ENCODE assay signal across 13 cellular contexts in the genomic region with DNA sequence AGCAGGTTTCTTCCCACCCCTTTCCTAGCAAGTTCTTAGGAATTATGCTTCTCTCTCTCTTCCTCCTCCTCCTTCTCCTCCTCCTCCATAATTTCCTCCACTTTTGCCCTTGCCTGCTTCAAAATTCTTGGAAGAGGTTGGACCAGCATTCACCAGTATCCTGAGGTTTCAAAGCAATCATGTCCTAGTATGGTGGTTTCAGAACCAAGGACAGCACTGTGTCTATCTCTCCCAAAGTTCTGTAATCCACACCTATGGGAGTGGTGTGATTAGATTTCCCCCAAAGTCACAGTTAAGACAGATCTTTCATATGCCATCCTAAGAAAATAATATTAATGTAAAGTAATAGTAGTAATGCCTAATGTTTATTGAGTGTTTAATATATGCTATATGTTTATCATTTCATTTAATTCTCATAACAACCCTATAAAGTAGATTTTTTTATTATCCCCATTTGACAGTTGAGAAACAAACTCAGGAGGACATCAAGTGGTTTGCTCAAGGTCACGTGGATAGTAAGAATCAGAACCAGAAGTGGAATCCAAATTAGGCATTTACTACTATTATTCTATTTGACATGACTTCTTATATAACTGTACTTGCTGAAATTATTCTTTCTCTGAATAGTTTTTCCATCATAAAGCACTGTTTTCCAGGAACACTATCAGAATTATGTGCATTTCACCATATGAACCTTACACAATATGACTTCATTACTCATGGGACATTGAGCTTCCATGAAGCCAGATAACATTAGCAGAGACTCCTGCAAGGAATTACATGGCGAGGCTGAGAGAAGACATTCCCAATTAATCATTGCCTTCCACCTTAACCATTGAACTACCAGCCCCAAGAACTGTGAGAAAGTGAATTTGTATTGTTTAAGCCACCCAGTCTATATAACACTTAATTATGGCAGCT.
DNase-seq lines count a peak whose midpoint lies in the region; ATAC-seq and TF ChIP-seq lines count a peak whose summit lies in the region.
"Had no signal": no experiment of that assay in that cellular context is flagged by ENCODE, and none has a peak within 500 bp of the region (broad histone marks: within the 10 kb centered on the region; RNA-seq: fewer than 3 reads in every experiment).

No MANE protein-coding gene starts in this region.

- no peak for TF ChIP-seq CTCF in NB4 (IDR thresholded peaks at IDR 0.05; ENCODE audit: low read depth, low read length)

- no peak for TF ChIP-seq POLR2A in NB4 (IDR thresholded peaks at IDR 0.05; ENCODE audit: extremely low read depth, insufficient read length)

- in situ Hi-C loops in T47D (cut with HindIII; ENCODE audit: low pct_unique_long_range_greater_than_20kb, low sequenced_read_pairs) = no loop called here

- intact Hi-C loops in head of caudate nucleus (cut with DNase I) = loop anchor here (5.0 kb wide), 1 partner anchor 116 kb away; no protein-coding TSS in a partner anchor

- H3K4me3 ChIP-seq in NB4 (ENCODE audit: low read depth, low read length) = no peak overlapping the region
- H3K4me3 ChIP-seq: esophagus squamous epithelium had no signal

- ATAC-seq in HG03095 (IDR thresholded peaks at IDR 0.05; ENCODE audit: unreplicated experiment) = no peak
- ATAC-seq: stimulated activated effector memory CD8-positive, alpha-beta T cell treated with anti-CD3 and anti-CD28 coated beads, Interleukin-12 subunit alpha, Interleukin-12 subunit beta, amount 100 ng/mL, for 72 hours had no signal

- DNase-seq in AG20443 (ENCODE audit: low spot score) = peak; percentile 18
- DNase-seq in NB4 (ENCODE audit: low read depth) = peak; percentile 22
- peak; percentile 39 to 73 for DNase-seq in T47D (ENCODE audit: low read depth in 1 of 2, low spot score in 1 of 2)
- DNase-seq in kidney glomerular epithelial cell (lab: John Stamatoyannopoulos, UW) = peak; percentile 6
- no peak for DNase-seq in SIG-M5 treated with dmso at 0.1 percent for 504 hours (lab: John Stamatoyannopoulos, UW; ENCODE audit: unreplicated experiment)
- DNase-seq in GF-D8 (lab: John Stamatoyannopoulos, UW) = no peak
- no peak for DNase-seq in head of caudate nucleus
- DNase-seq: DMS53, esophagus squamous epithelium, NCI-H1048, T1000 had no signal

Comparison
In these comparisons a context has a peak if more than half of its experiments do, and no peak if none do; other contexts are left out.
1. DNase-seq: peak in AG20443 (single experiment), NB4 (single experiment), T47D (2 of 2) and kidney glomerular epithelial cell (single experiment); none in SIG-M5 treated with dmso at 0.1 percent for 504 hours (single experiment), GF-D8 (single experiment) and head of caudate nucleus (0 of 42).